In genomic region chr10:24849537-24850299, GRCh38 we compare ENCODE assay signal across 14 cellular contexts.
DNase-seq lines count a peak whose midpoint lies in the region; ATAC-seq and TF ChIP-seq lines count a peak whose summit lies in the region.
"Had no signal": no experiment of that assay in that cellular context is flagged by ENCODE, and none has a peak within 500 bp of the region (broad histone marks: within the 10 kb centered on the region; RNA-seq: fewer than 3 reads in every experiment).

No MANE protein-coding gene starts in this region.

- TF ChIP-seq POLR2A in body of pancreas (IDR thresholded peaks at IDR 0.05), result no peak
- TF ChIP-seq POLR2A in testis (IDR thresholded peaks at IDR 0.05), result no peak

- no peaks in the 10 kb centered on the region for H3K36me3 ChIP-seq in body of pancreas (replicated peaks in 1 of 2; ENCODE audit: insufficient read depth in 1 of 2, low read depth in 2 of 2)
- no peaks in the 10 kb centered on the region for H3K36me3 ChIP-seq in left lung
- no peaks in the 10 kb centered on the region for H3K36me3 ChIP-seq in testis (ENCODE audit: low read depth, missing control alignments)
- H3K36me3 ChIP-seq: esophagus muscularis mucosa, neutrophil had no signal

- ATAC-seq in body of pancreas (peak; percentile 65), left lung (peak; percentile 78)

- no peaks in the 10 kb centered on the region for H3K27me3 ChIP-seq in body of pancreas
- H3K27me3 ChIP-seq in left lung, result no peaks in the 10 kb centered on the region
- no peaks in the 10 kb centered on the region for H3K27me3 ChIP-seq in testis
- H3K27me3 ChIP-seq: esophagus muscularis mucosa, neutrophil had no signal

- H3K4me3 ChIP-seq in body of pancreas (no peak overlapping the region), left lung (no peak overlapping the region), testis (no peak overlapping the region)
- H3K4me3 ChIP-seq: esophagus muscularis mucosa had no signal

- H3K9me3 ChIP-seq in body of pancreas (no peaks in the 10 kb centered on the region), left lung (no peaks in the 10 kb centered on the region), testis (no peaks in the 10 kb centered on the region)
- H3K9me3 ChIP-seq: esophagus muscularis mucosa, neutrophil had no signal

- intact Hi-C loops in body of pancreas (cut with DNase I) (no loop called here), left lung (cut with DNase I) (no loop called here), testis (cut with DNase I; ENCODE audit: low total_unique reads) (no loop called here)

- DNase-seq in SHP77 treated with DMSO at 0.1 percent for 48 hours (lab: John Stamatoyannopoulos, UW) (peak; percentile 17), SHP77 (lab: John Stamatoyannopoulos, UW) (no peak), body of pancreas (peak in 3 of 4 donors; percentile 12 to 30 (median 17)), left lung (no peak), SK-N-DZ (ENCODE audit: low spot score) (no peak), testis (no peak), HCEC 1CT (no peak)
- DNase-seq in NK-92 treated with Interleukin-12 subunit alpha and Interleukin-12 subunit beta, amount 100 ng/mL, for 24 hours (lab: John Stamatoyannopoulos, UW), result no peak
- DNase-seq: activated naive CD8-positive, alpha-beta T cell treated with anti-CD3 and anti-CD28 coated beads, Interleukin-2, amount 10 ng/mL, durations not matched to agents 7 days and 5 days; NCI-H524; stimulated activated CD4-positive, alpha-beta T cell treated with anti-CD3 and anti-CD28 coated beads, Interleukin-15, amount 100 ng/mL, for 24 hours; T-helper 1 cell had no signal

- H3K27ac ChIP-seq in body of pancreas (no peak overlapping the region), left lung (peak overlapping the region in 1 of 2 donors; percentile 33), testis (no peak overlapping the region)
- H3K27ac ChIP-seq: esophagus muscularis mucosa, neutrophil had no signal

- H3K4me1 ChIP-seq in body of pancreas (no peaks in the 10 kb centered on the region), left lung (no peaks in the 10 kb centered on the region), testis (no peaks in the 10 kb centered on the region)
- H3K4me1 ChIP-seq: esophagus muscularis mucosa had no signal

- WGBS in body of pancreas, 2 donors, result 45 to 53% methylated on average over 9 of the region's 9 CpGs
- WGBS in testis, 2 donors, result 86 to 91% methylated on average over 9 of the region's 9 CpGs

- TF ChIP-seq CTCF in body of pancreas (IDR thresholded peaks at IDR 0.05) (no peak), left lung (IDR thresholded peaks at IDR 0.05) (no peak), testis (IDR thresholded peaks at IDR 0.05) (no peak)

Comparison
In these comparisons a context has a peak if more than half of its experiments do, and no peak if none do; other contexts are left out.
1. DNase-seq: peak in SHP77 treated with DMSO at 0.1 percent for 48 hours (single experiment) and body of pancreas (3 of 4); none in SHP77 (0 of 2), left lung (0 of 2), NK-92 treated with Interleukin-12 subunit alpha and Interleukin-12 subunit beta, amount 100 ng/mL, for 24 hours (single experiment), SK-N-DZ (single experiment), testis (single experiment) and HCEC 1CT (single experiment).